Comparison of ENCODE assay signal across 12 cellular contexts in genomic region chr10:7192831-7193348, GRCh38.
DNase-seq lines count a peak whose midpoint lies in the region; ATAC-seq and TF ChIP-seq lines count a peak whose summit lies in the region.
"Had no signal": no experiment of that assay in that cellular context is flagged by ENCODE, and none has a peak within 500 bp of the region (broad histone marks: within the 10 kb centered on the region; RNA-seq: fewer than 3 reads in every experiment).

No MANE protein-coding gene starts in this region.

- peak; percentile 84 for DNase-seq in activated CD4-positive, alpha-beta T cell treated with anti-CD3 and anti-CD28 coated beads, Interleukin-2, amount 10 ng/mL, durations not matched to agents 7 days and 5 days
- DNase-seq in activated naive CD8-positive, alpha-beta T cell treated with anti-CD3 and anti-CD28 coated beads, Interleukin-2, amount 10 ng/mL, durations not matched to agents 7 days and 5 days = peak; percentile 82
- DNase-seq in stimulated activated CD4-positive, alpha-beta T cell treated with anti-CD3 and anti-CD28 coated beads, TNF-alpha, amount 100 ng/mL, for 48 hours (ENCODE audit: low read depth in 3 of 3) = peak; percentile 25 to 47 (median 26)
- DNase-seq in dedifferentiated amniotic fluid mesenchymal stem cell (ENCODE audit: extremely low spot score) (no peak), WTC11 (ENCODE audit: low spot score) (no peak), AML-193 (lab: John Stamatoyannopoulos, UW) (no peak), NAMALWA (ENCODE audit: low spot score) (no peak)
- DNase-seq: Caco-2, caudate nucleus, HFFc6 had no signal

- H3K4me1 Mint-ChIP-seq in activated CD4-positive, alpha-beta T cell treated with anti-CD3 and anti-CD28 coated beads, Interleukin-2, amount 10 ng/mL, durations not matched to agents 7 days and 5 days = peaks cover 64% of the 10 kb centered on the region
- peaks cover 51% of the 10 kb centered on the region for H3K4me1 Mint-ChIP-seq in activated naive CD8-positive, alpha-beta T cell treated with anti-CD3 and anti-CD28 coated beads, Interleukin-2, amount 10 ng/mL, durations not matched to agents 7 days and 5 days
- 0 out of 2 replicates have a peak, but pooled peaks cover 4% of the 10 kb centered on the region for H3K4me1 Mint-ChIP-seq in WTC11
- H3K4me1 Mint-ChIP-seq: mesothelial cell of epicardium had no signal

- H3K36me3 Mint-ChIP-seq in activated CD4-positive, alpha-beta T cell treated with anti-CD3 and anti-CD28 coated beads, Interleukin-2, amount 10 ng/mL, durations not matched to agents 7 days and 5 days (ENCODE audit: low read depth) = peaks cover 86% of the 10 kb centered on the region
- peaks cover 76% of the 10 kb centered on the region for H3K36me3 Mint-ChIP-seq in activated naive CD8-positive, alpha-beta T cell treated with anti-CD3 and anti-CD28 coated beads, Interleukin-2, amount 10 ng/mL, durations not matched to agents 7 days and 5 days
- peaks cover 45% of the 10 kb centered on the region for H3K36me3 Mint-ChIP-seq in WTC11
- H3K36me3 Mint-ChIP-seq: mesothelial cell of epicardium had no signal

- POLR2A ChIA-PET in activated CD4-positive, alpha-beta T cell treated with anti-CD3 and anti-CD28 coated beads, Interleukin-2, amount 10 ng/mL, durations not matched to agents 7 days and 5 days (lab: Charles Lee) = interaction anchor here (0.5 kb wide), 1 partner anchor 227 kb away, joined by 3 read pairs; no protein-coding TSS in a partner anchor
- POLR2A ChIA-PET in activated naive CD8-positive, alpha-beta T cell treated with anti-CD3 and anti-CD28 coated beads, Interleukin-2, amount 10 ng/mL, durations not matched to agents 7 days and 5 days (lab: Charles Lee) = interaction anchor here (0.6 to 1.7 kb wide), 11 partner anchors 9 to 585 kb away, joined by 3 to 12 read pairs (median 3); partner anchors contain the start of gene SFMBT2
- POLR2A ChIA-PET in WTC11 (lab: Charles Lee) = no interaction called here

- H3K27me3 Mint-ChIP-seq in activated CD4-positive, alpha-beta T cell treated with anti-CD3 and anti-CD28 coated beads, Interleukin-2, amount 10 ng/mL, durations not matched to agents 7 days and 5 days = no peaks in the 10 kb centered on the region
- no peaks in the 10 kb centered on the region for H3K27me3 Mint-ChIP-seq in activated naive CD8-positive, alpha-beta T cell treated with anti-CD3 and anti-CD28 coated beads, Interleukin-2, amount 10 ng/mL, durations not matched to agents 7 days and 5 days
- no peaks in the 10 kb centered on the region for H3K27me3 Mint-ChIP-seq in WTC11 (ENCODE audit: low read depth)

- peak overlapping the region; percentile 99 for H3K27ac Mint-ChIP-seq in activated CD4-positive, alpha-beta T cell treated with anti-CD3 and anti-CD28 coated beads, Interleukin-2, amount 10 ng/mL, durations not matched to agents 7 days and 5 days
- peak overlapping the region; percentile 99 for H3K27ac Mint-ChIP-seq in activated naive CD8-positive, alpha-beta T cell treated with anti-CD3 and anti-CD28 coated beads, Interleukin-2, amount 10 ng/mL, durations not matched to agents 7 days and 5 days
- H3K27ac Mint-ChIP-seq in WTC11 = no peak overlapping the region
- H3K27ac Mint-ChIP-seq: HFFc6, mesothelial cell of epicardium had no signal

- CTCF ChIA-PET in activated CD4-positive, alpha-beta T cell treated with anti-CD3 and anti-CD28 coated beads, Interleukin-2, amount 10 ng/mL, durations not matched to agents 7 days and 5 days (lab: Charles Lee) = no interaction called here
- CTCF ChIA-PET in WTC11 (lab: Charles Lee) = no interaction called here

- no peak for TF ChIP-seq CTCF in WTC11 (IDR thresholded peaks at IDR 0.05)

- ATAC-seq in GM21526 (IDR thresholded peaks at IDR 0.05; ENCODE audit: low FRiP score, unreplicated experiment) = peak; percentile 48
- ATAC-seq in activated naive CD8-positive, alpha-beta T cell treated with anti-CD3 and anti-CD28 coated beads, Interleukin-2, amount 10 ng/mL, durations not matched to agents 7 days and 5 days (ENCODE audit: low read depth) = peak; percentile 89
- no peak for ATAC-seq in WTC11

- peak overlapping the region; percentile 49 for H3K4me3 Mint-ChIP-seq in activated CD4-positive, alpha-beta T cell treated with anti-CD3 and anti-CD28 coated beads, Interleukin-2, amount 10 ng/mL, durations not matched to agents 7 days and 5 days
- H3K4me3 Mint-ChIP-seq in activated naive CD8-positive, alpha-beta T cell treated with anti-CD3 and anti-CD28 coated beads, Interleukin-2, amount 10 ng/mL, durations not matched to agents 7 days and 5 days = peak overlapping the region; percentile 83
- H3K4me3 Mint-ChIP-seq in WTC11 = no peak overlapping the region
- H3K4me3 Mint-ChIP-seq: HFFc6, mesothelial cell of epicardium had no signal

- H3K9me3 Mint-ChIP-seq in activated CD4-positive, alpha-beta T cell treated with anti-CD3 and anti-CD28 coated beads, Interleukin-2, amount 10 ng/mL, durations not matched to agents 7 days and 5 days = peaks cover 20% of the 10 kb centered on the region
- peaks cover 15% of the 10 kb centered on the region for H3K9me3 Mint-ChIP-seq in activated naive CD8-positive, alpha-beta T cell treated with anti-CD3 and anti-CD28 coated beads, Interleukin-2, amount 10 ng/mL, durations not matched to agents 7 days and 5 days
- H3K9me3 Mint-ChIP-seq in WTC11 = peaks cover 18% of the 10 kb centered on the region

TF ChIP-seq in WTC11, 78 proteins besides CTCF, POLR2A, EP300 and RAD21 (continues in another document):
- TF ChIP-seq MLX (CRISPR knock-in tag; IDR thresholded peaks at IDR 0.05) = no peak
- no peak for TF ChIP-seq E2F1 (CRISPR knock-in tag; IDR thresholded peaks at IDR 0.05)
- TF ChIP-seq ZNF317 (CRISPR knock-in tag; IDR thresholded peaks at IDR 0.05; ENCODE audit: borderline replicate concordance, low read depth) = no peak
- TF ChIP-seq GRHL2 (CRISPR knock-in tag; IDR thresholded peaks at IDR 0.05; ENCODE audit: insufficient replicate concordance, severe bottlenecking) = no peak
- TF ChIP-seq ZSCAN18 (CRISPR knock-in tag; IDR thresholded peaks at IDR 0.05) = no peak
- TF ChIP-seq MYBL2 (CRISPR knock-in tag; IDR thresholded peaks at IDR 0.05) = no peak
- no peak for TF ChIP-seq E2F4 (CRISPR knock-in tag; IDR thresholded peaks at IDR 0.05; ENCODE audit: borderline replicate concordance, low read depth)
- no peak for TF ChIP-seq CREB1 (CRISPR knock-in tag; IDR thresholded peaks at IDR 0.05)
- TF ChIP-seq TEAD1 (CRISPR knock-in tag; IDR thresholded peaks at IDR 0.05) = no peak
- no peak for TF ChIP-seq HMGA2 (CRISPR knock-in tag; IDR thresholded peaks at IDR 0.05)
- TF ChIP-seq ERG (CRISPR knock-in tag; IDR thresholded peaks at IDR 0.05) = no peak
- no peak for TF ChIP-seq E2F5 (CRISPR knock-in tag; IDR thresholded peaks at IDR 0.05)

Comparison
In these comparisons a context has a peak if more than half of its experiments do, and no peak if none do; other contexts are left out.
1. DNase-seq: peak in activated CD4-positive, alpha-beta T cell treated with anti-CD3 and anti-CD28 coated beads, Interleukin-2, amount 10 ng/mL, durations not matched to agents 7 days and 5 days (single experiment), activated naive CD8-positive, alpha-beta T cell treated with anti-CD3 and anti-CD28 coated beads, Interleukin-2, amount 10 ng/mL, durations not matched to agents 7 days and 5 days (single experiment) and stimulated activated CD4-positive, alpha-beta T cell treated with anti-CD3 and anti-CD28 coated beads, TNF-alpha, amount 100 ng/mL, for 48 hours (3 of 3); none in dedifferentiated amniotic fluid mesenchymal stem cell (single experiment), WTC11 (single experiment), AML-193 (0 of 2) and NAMALWA (single experiment).